ENCODE assay signal across 8 cellular contexts in genomic region chr6:69796627-69797390, GRCh38. TPM values are rescaled to one million over a fixed set of nuclear protein-coding genes. Genes with fewer than 3 reads are reported as not detected.
DNase-seq lines count a peak whose midpoint lies in the region; ATAC-seq and TF ChIP-seq lines count a peak whose summit lies in the region.

Gene LMBRD1 (minus strand): TSS chr6:69797010. CDS start chr6:69796881, 129 bp downstream.

- H3K36me3 Mint-ChIP-seq in activated naive CD8-positive, alpha-beta T cell treated with anti-CD3 and anti-CD28 coated beads for 36 hours, result peaks cover 12% of the 10 kb centered on the region
- no peaks in the 10 kb centered on the region for H3K36me3 Mint-ChIP-seq in glutamatergic neuron (ENCODE audit: unreplicated experiment)

- peak within 1 kb of the TSS; percentile 51 for H3K27ac ChIP-seq in osteoblast (ENCODE audit: low read depth, low read length)
- H3K27ac ChIP-seq in thoracic aorta, result peak within 1 kb of the TSS; percentile 86 to 97

- H3K9me3 Mint-ChIP-seq in activated naive CD8-positive, alpha-beta T cell treated with anti-CD3 and anti-CD28 coated beads for 36 hours, result no peaks in the 10 kb centered on the region
- peaks cover 13% of the 10 kb centered on the region for H3K9me3 Mint-ChIP-seq in glutamatergic neuron (ENCODE audit: unreplicated experiment)

- peaks cover 40% of the 10 kb centered on the region for H3K4me1 Mint-ChIP-seq in activated naive CD8-positive, alpha-beta T cell treated with anti-CD3 and anti-CD28 coated beads for 36 hours
- peaks cover 6% of the 10 kb centered on the region for H3K4me1 Mint-ChIP-seq in glutamatergic neuron (ENCODE audit: low read depth, unreplicated experiment)

- H3K4me3 Mint-ChIP-seq in activated naive CD8-positive, alpha-beta T cell treated with anti-CD3 and anti-CD28 coated beads for 36 hours, result peak within 1 kb of the TSS; percentile 91
- peak within 1 kb of the TSS; percentile 87 for H3K4me3 Mint-ChIP-seq in glutamatergic neuron (ENCODE audit: unreplicated experiment)

- H3K9me3 ChIP-seq in osteoblast (ENCODE audit: low read depth, low read length) (no peaks in the 10 kb centered on the region), thoracic aorta (no peaks in the 10 kb centered on the region)

- TF ChIP-seq CTCF in GM12865 (IDR thresholded peaks at IDR 0.05; ENCODE audit: insufficient read depth, low read depth, low read length, missing control alignments) (peak; percentile 100), glutamatergic neuron (IDR thresholded peaks at IDR 0.05; ENCODE audit: partially characterized antibody, unreplicated experiment) (peak; percentile 98), osteoblast (IDR thresholded peaks at IDR 0.05; ENCODE audit: extremely low read depth, low read depth, low read length) (peak; percentile 60), thoracic aorta (IDR thresholded peaks at IDR 0.05) (peak; percentile 73)

- peaks cover 7% of the 10 kb centered on the region for H3K4me1 ChIP-seq in osteoblast (ENCODE audit: insufficient read depth, low read length)
- H3K4me1 ChIP-seq in thoracic aorta (ENCODE audit: control insufficient read depth in 1 of 2, low read depth in 2 of 2), result peaks cover 10 to 23% of the 10 kb centered on the region in 2 donors

- peak within 1 kb of the TSS; percentile 92 for H3K4me2 ChIP-seq in osteoblast (ENCODE audit: insufficient read depth, low read length)

- DNase-seq in GM12865 (ENCODE audit: low read depth), result peak; percentile 99
- peak; percentile 95 for DNase-seq in NCI-H1105 (lab: John Stamatoyannopoulos, UW)
- peak; percentile 95 for DNase-seq in SKM-1 treated with dmso at 0.1 percent for 144 hours (lab: John Stamatoyannopoulos, UW; ENCODE audit: unreplicated experiment)
- DNase-seq in activated naive CD8-positive, alpha-beta T cell treated with anti-CD3 and anti-CD28 coated beads for 36 hours, result peak; percentile 97
- DNase-seq in glutamatergic neuron, result peak; percentile 99
- peak; percentile 96 for DNase-seq in osteoblast (ENCODE audit: insufficient read length, low spot score, missing footprints)
- DNase-seq in thoracic aorta (ENCODE audit: low spot score), result peak; percentile 92

- peak within 1 kb of the TSS; percentile 95 for H2AFZ ChIP-seq in osteoblast (ENCODE audit: low read length)

- peaks cover 34% of the 10 kb centered on the region for H3K79me2 ChIP-seq in osteoblast (ENCODE audit: insufficient read depth, low read length)

- H3K4me3 ChIP-seq in GM12865 (ENCODE audit: low read depth, low read length) (peak within 1 kb of the TSS; percentile 100), osteoblast (ENCODE audit: insufficient read depth, low read length) (peak within 1 kb of the TSS; percentile 83), thoracic aorta (peak within 1 kb of the TSS; percentile 82)

- no peaks in the 10 kb centered on the region for H3K36me3 ChIP-seq in osteoblast (ENCODE audit: insufficient read depth, low read length)
- H3K36me3 ChIP-seq in thoracic aorta, result no peaks in the 10 kb centered on the region

- ATAC-seq in HG02642 (IDR thresholded peaks at IDR 0.05; ENCODE audit: poor library complexity, unreplicated experiment) (peak; percentile 96), thoracic aorta (ENCODE audit: insufficient number of reproducible peaks, low FRiP score, low read depth) (peak; percentile 96)

- peaks cover 3% of the 10 kb centered on the region for H4K20me1 ChIP-seq in osteoblast (ENCODE audit: insufficient read depth, low read length)

- H3K27me3 ChIP-seq in osteoblast (ENCODE audit: insufficient read depth, low read length) (no peaks in the 10 kb centered on the region), thoracic aorta (replicated peaks; ENCODE audit: insufficient read depth) (no peaks in the 10 kb centered on the region)

- H3K27ac Mint-ChIP-seq in activated naive CD8-positive, alpha-beta T cell treated with anti-CD3 and anti-CD28 coated beads for 36 hours, result peak within 1 kb of the TSS; percentile 92
- H3K27ac Mint-ChIP-seq in glutamatergic neuron (ENCODE audit: unreplicated experiment), result peak within 1 kb of the TSS; percentile 94

- H3K27me3 Mint-ChIP-seq in activated naive CD8-positive, alpha-beta T cell treated with anti-CD3 and anti-CD28 coated beads for 36 hours, result no peaks in the 10 kb centered on the region
- H3K27me3 Mint-ChIP-seq in glutamatergic neuron (ENCODE audit: unreplicated experiment), result peaks cover 2% of the 10 kb centered on the region

RNA-seq across cellular contexts. Expression of gene LMBRD1, which starts in this region (rescaled TPM):
- 10 to 100 TPM; 15.2 TPM for total RNA-seq in activated naive CD8-positive, alpha-beta T cell treated with anti-CD3 and anti-CD28 coated beads for 36 hours
- total RNA-seq in glutamatergic neuron (ENCODE audit: unreplicated experiment) (35.5 TPM), osteoblast (36.2 and 36.8 TPM in 2 replicates), thoracic aorta (10 to 100 TPM; 44.0 to 49.8 TPM)

Comparison
In these comparisons a context has a peak if more than half of its experiments do, and no peak if none do; other contexts are left out.
1. Peak in every context shown above with its lines: DNase-seq, ATAC-seq, H3K4me3 ChIP-seq and H3K27ac ChIP-seq.